Comparison of ENCODE assay signal across 1 cellular context in genomic region chr15:66459818-66460615, GRCh38.
TF ChIP-seq lines count a peak whose summit lies in the region.

No MANE protein-coding gene starts in this region.

TF ChIP-seq in endothelial cell of umbilical vein, 7 proteins besides CTCF, POLR2A, EP300 and RAD21:
- TF ChIP-seq GATA2 (IDR thresholded peaks at IDR 0.05; ENCODE audit: insufficient read depth, insufficient read length, low read depth, low read length) (no peak), FOS (IDR thresholded peaks at IDR 0.05; ENCODE audit: borderline replicate concordance, insufficient read depth, low read length) (no peak), JUN (IDR thresholded peaks at IDR 0.05; ENCODE audit: borderline replicate concordance, insufficient read depth, insufficient read length, low read depth) (no peak), EZH2 (IDR thresholded peaks at IDR 0.05; ENCODE audit: borderline replicate concordance, low read depth, low read length, severe bottlenecking) (no peak), POLR2AphosphoS5 (IDR thresholded peaks at IDR 0.05; ENCODE audit: insufficient read depth, low read depth, low read length) (no peak), MYC (IDR thresholded peaks at IDR 0.05; ENCODE audit: low read depth, low read length) (no peak)
- TF ChIP-seq, protein P1, sequence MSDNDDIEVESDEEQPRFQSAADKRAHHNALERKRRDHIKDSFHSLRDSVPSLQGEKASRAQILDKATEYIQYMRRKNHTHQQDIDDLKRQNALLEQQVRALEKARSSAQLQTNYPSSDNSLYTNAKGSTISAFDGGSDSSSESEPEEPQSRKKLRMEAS (IDR thresholded peaks at IDR 0.05; ENCODE audit: insufficient read depth, insufficient read length), result no peak
